In genomic region chr13:27621366-27622101, GRCh38 we compare ENCODE assay signal across 8 cellular contexts. TPM values are rescaled to one million over a fixed set of nuclear protein-coding genes. Genes with fewer than 3 reads are reported as not detected.
A peak's percentile ranks its signal among the peaks of the same experiment; 100 is the strongest.
DNase-seq lines count a peak whose midpoint lies in the region; ATAC-seq and TF ChIP-seq lines count a peak whose summit lies in the region.

POLR1D (plus strand) TSS chr13:27621892; CDS start chr13:27621984, 92 bp downstream.

- peak within 1 kb of the TSS; percentile 80 for H3K27ac ChIP-seq in adipose tissue (ENCODE audit: low read depth, low read length)
- peak within 1 kb of the TSS; percentile 72 to 98 (median 95) for H3K27ac ChIP-seq in heart left ventricle
- peak within 1 kb of the TSS; percentile 96 to 100 (median 98) for H3K27ac ChIP-seq in upper lobe of left lung

- intact Hi-C loops in heart left ventricle (cut with DNase I) = loop anchor here in 5 of 10 donors (2.0 to 10.0 kb wide), 8 partner anchors 39 to 197 kb away; partner anchors contain the start of genes MTIF3 (in 4 of the 5) and GTF3A (in 2 of the 5)
- intact Hi-C loops in posterior cingulate gyrus (cut with DNase I) = loop anchor here (10.0 kb wide), 1 partner anchor 197 kb away; the partner anchor contains the start of gene GTF3A

- H3K4me3 ChIP-seq in GM12865 (ENCODE audit: low read depth, low read length) (peak within 1 kb of the TSS; percentile 97), heart left ventricle (peak within 1 kb of the TSS; percentile 66 to 98 (median 90)), upper lobe of left lung (peak within 1 kb of the TSS; percentile 67 to 96 (median 84))

- peak in 1 of 4 donors; percentile 1 for TF ChIP-seq EP300 in upper lobe of left lung (IDR thresholded peaks at IDR 0.05)

- H3K27me3 ChIP-seq in heart left ventricle (no peaks in the 10 kb centered on the region), upper lobe of left lung (no peaks in the 10 kb centered on the region)

- H3K4me1 ChIP-seq in heart left ventricle = peaks cover 0 to 48% (median 33%) of the 10 kb centered on the region in 12 donors
- H3K4me1 ChIP-seq in upper lobe of left lung = peaks cover 23 to 40% (median 37%) of the 10 kb centered on the region in 4 donors

- ATAC-seq in HG02571 (IDR thresholded peaks at IDR 0.05; ENCODE audit: unreplicated experiment) (peak; percentile 52), heart left ventricle (peak; percentile 59 to 84 (median 82)), upper lobe of left lung (ENCODE audit: low FRiP score in 2 of 2) (peak; percentile 80 to 90)

- WGBS in adipose tissue, 3 donors = 0 to 1% (median 1%) methylated on average over 61 to 71 of the region's 71 CpGs
- 0% methylated on average over 29 to 71 of the region's 71 CpGs for WGBS in heart left ventricle, 4 donors
- WGBS in upper lobe of left lung, 2 donors = 0 to 1% methylated on average over 34 to 41 of the region's 71 CpGs

- peak in 1 of 2 donors; percentile 58 for TF ChIP-seq POLR2A in heart left ventricle (IDR thresholded peaks at IDR 0.05)
- peak in 3 of 4 donors; percentile 85 to 91 (median 86) for TF ChIP-seq POLR2A in upper lobe of left lung (IDR thresholded peaks at IDR 0.05)

- no peaks in the 10 kb centered on the region for H3K9me3 ChIP-seq in heart left ventricle
- no peaks in the 10 kb centered on the region for H3K9me3 ChIP-seq in upper lobe of left lung

- TF ChIP-seq CTCF in GM12865 (IDR thresholded peaks at IDR 0.05; ENCODE audit: insufficient read depth, low read depth, low read length, missing control alignments) (no peak), heart left ventricle (IDR thresholded peaks at IDR 0.05) (no peak), upper lobe of left lung (IDR thresholded peaks at IDR 0.05) (no peak)

- DNase-seq in GM12865 (ENCODE audit: low read depth) = peak; percentile 91
- peak; percentile 54 for DNase-seq in NCI-H1092 (lab: John Stamatoyannopoulos, UW)
- peak; percentile 74 to 86 (median 82) for DNase-seq in T-helper 1 cell
- peak; percentile 79 to 90 (median 84) for DNase-seq in heart left ventricle
- peak; percentile 58 to 96 (median 74) for DNase-seq in posterior cingulate gyrus
- peak; percentile 90 to 97 for DNase-seq in upper lobe of left lung

- H3K36me3 ChIP-seq in heart left ventricle (peaks cover 0 to 30% (median 5%) of the 10 kb centered on the region in 9 donors), upper lobe of left lung (peaks cover 0 to 4% (median 0%) of the 10 kb centered on the region in 4 donors)

RNA-seq across cellular contexts. Expression of gene POLR1D, which starts in this region (rescaled TPM):
- 100 to 1,000 TPM in 1 of 3 donors, 10 to 100 TPM in 2; 92.1 to 280 (median 96.3) TPM for polyA plus RNA-seq in adipose tissue
- total RNA-seq in heart left ventricle = 100 to 1,000 TPM in 2 of 9 donors, 10 to 100 TPM in 7; 70.1 to 103 (median 87.4) TPM
- polyA plus RNA-seq in heart left ventricle = 100 to 1,000 TPM in 1 of 2 donors, 10 to 100 TPM in 1; 68.4 to 152 TPM
- 100 to 1,000 TPM in 5 of 6 donors, 10 to 100 TPM in 1; 99.6 to 186 (median 122) TPM for total RNA-seq in upper lobe of left lung

Comparison
In these comparisons a context has a peak if more than half of its experiments do, and no peak if none do; other contexts are left out.
1. Peak in every context shown above with its lines: DNase-seq, ATAC-seq, H3K4me3 ChIP-seq and H3K27ac ChIP-seq.